In the genomic region with DNA sequence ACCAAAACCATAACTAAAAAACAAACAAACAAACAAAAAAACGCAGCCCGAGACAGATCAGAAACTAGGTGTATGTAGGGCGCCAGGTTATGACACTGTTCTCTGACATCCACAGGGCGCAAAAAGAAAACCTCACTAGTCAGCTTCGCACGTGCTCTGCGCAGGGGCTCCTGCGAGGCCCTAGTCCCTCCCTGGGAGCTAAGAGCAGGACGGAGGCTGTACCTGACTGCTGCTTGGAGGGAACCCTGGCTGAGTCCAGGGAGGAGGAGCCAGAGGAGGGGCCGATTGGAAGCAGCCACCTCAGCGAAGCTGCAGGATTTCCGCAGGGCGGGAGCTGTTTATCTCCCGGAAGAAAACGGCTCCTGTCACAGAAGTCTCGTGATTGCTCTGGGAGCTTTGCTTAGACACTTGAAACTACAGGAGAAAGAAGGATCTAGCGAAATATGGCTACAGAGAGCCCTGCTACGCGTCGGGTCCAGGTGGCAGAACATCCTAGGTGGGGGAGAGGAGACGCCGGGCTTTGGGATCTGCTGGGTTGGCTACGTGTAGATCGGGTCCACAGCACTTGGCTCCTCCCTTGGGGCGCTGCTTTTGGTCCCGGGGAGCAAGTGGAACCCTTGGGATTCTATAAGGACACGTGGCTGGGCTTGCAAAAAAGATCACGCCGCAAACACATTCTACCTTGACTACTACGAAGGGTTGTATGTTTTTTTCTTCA, we compare ENCODE assay signal across 8 cellular contexts. TPM values are rescaled to one million over a fixed set of nuclear protein-coding genes. Genes with fewer than 3 reads are reported as not detected.
DNase-seq lines count a peak whose midpoint lies in the region; ATAC-seq and TF ChIP-seq lines count a peak whose summit lies in the region.

A gene (plus strand): TSS at position 368 of the 718 bp plus-strand sequence. CDS start 76 bp downstream, at position 444.

- H3K27ac Mint-ChIP-seq in T-helper 17 cell, result peak within 1 kb of the TSS; percentile 99

- H3K27me3 ChIP-seq in right atrium auricular region, result no peaks in the 10 kb centered on the region
- H3K27me3 ChIP-seq in uterus, result no peaks in the 10 kb centered on the region

- TF ChIP-seq POLR2A in uterus (IDR thresholded peaks at IDR 0.05), result peak; percentile 53 to 57

- H3K9me3 ChIP-seq in T-helper 17 cell (ENCODE audit: control insufficient read depth, low read length, poor library complexity, severe bottlenecking) (no peaks in the 10 kb centered on the region), right atrium auricular region (no peaks in the 10 kb centered on the region), uterus (no peaks in the 10 kb centered on the region)

- no peak for TF ChIP-seq CTCF in GM13976 (IDR thresholded peaks at IDR 0.05; ENCODE audit: borderline replicate concordance, control extremely low read depth, extremely low read depth, insufficient read depth, missing control alignments)
- no peak for TF ChIP-seq CTCF in right atrium auricular region (IDR thresholded peaks at IDR 0.05)
- peak in 1 of 4 experiments; percentile 3 for TF ChIP-seq CTCF in uterus (IDR thresholded peaks at IDR 0.05)

- intact Hi-C loops in uterus (cut with DNase I; ENCODE audit: low total_unique reads), result no loop called here

- ATAC-seq in HG02852 (IDR thresholded peaks at IDR 0.05; ENCODE audit: unreplicated experiment) (peak; percentile 97), T-helper 17 cell (peak; percentile 98)

- H3K4me3 ChIP-seq in right atrium auricular region (peak within 1 kb of the TSS; percentile 69 to 77), uterus (peak within 1 kb of the TSS; percentile 63 to 85)

- in situ Hi-C loops in GM13976 (cut with MboI; ENCODE audit: low sequenced_read_pairs, unreplicated experiment), result no loop called here

- peaks cover 32% of the 10 kb centered on the region for H3K4me1 Mint-ChIP-seq in T-helper 17 cell

- H3K36me3 ChIP-seq in right atrium auricular region (no peaks in the 10 kb centered on the region), uterus (no peaks in the 10 kb centered on the region)

- H3K36me3 Mint-ChIP-seq in T-helper 17 cell (ENCODE audit: low read depth), result peaks cover 2% of the 10 kb centered on the region

- peaks cover 0 to 14% of the 10 kb centered on the region in 2 donors for H3K4me1 ChIP-seq in right atrium auricular region
- no peaks in the 10 kb centered on the region for H3K4me1 ChIP-seq in uterus

- peak within 1 kb of the TSS; percentile 99 for H3K4me3 Mint-ChIP-seq in T-helper 17 cell

- H3K27me3 Mint-ChIP-seq in T-helper 17 cell, result no peaks in the 10 kb centered on the region

- peak; percentile 79 for DNase-seq in GM13976 (ENCODE audit: low spot score)
- peak; percentile 72 for DNase-seq in NCI-H146 treated with DMSO at 0.1 percent for 48 hours (lab: John Stamatoyannopoulos, UW; ENCODE audit: unreplicated experiment)
- peak; percentile 66 to 84 (median 67) for DNase-seq in T-helper 17 cell
- DNase-seq in right atrium auricular region (ENCODE audit: low spot score), result peak; percentile 81
- peak; percentile 45 for DNase-seq in pulmonary artery endothelial cell (ENCODE audit: low read depth, low spot score)
- peak; percentile 83 to 86 for DNase-seq in uterus

- H3K27ac ChIP-seq in angular gyrus (ENCODE audit: low read depth, low read length) (peak within 1 kb of the TSS; percentile 74), right atrium auricular region (peak within 1 kb of the TSS; percentile 86 to 87), uterus (peak within 1 kb of the TSS; percentile 89 to 94)

RNA-seq across cellular contexts. Expression of the gene that starts here (rescaled TPM):
- total RNA-seq in T-helper 17 cell, result 10 to 100 TPM; 23.3 to 25.2 TPM
- 10 to 100 TPM; 24.5 to 26.0 TPM for total RNA-seq in right atrium auricular region
- 56.7 and 65.4 TPM in 2 replicates for total RNA-seq in pulmonary artery endothelial cell
- 100 to 1,000 TPM in 1 of 4 donors, 10 to 100 TPM in 3; 65.1 to 178 (median 79.4) TPM for total RNA-seq in uterus

Comparison
In these comparisons a context has a peak if more than half of its experiments do, and no peak if none do; other contexts are left out.
1. Peak in every context shown above with its lines: DNase-seq, ATAC-seq, H3K4me3 ChIP-seq and H3K27ac ChIP-seq.